Comparison of ENCODE assay signal across 8 cellular contexts in genomic region chr1:205484985-205485967, GRCh38. TPM values are rescaled to one million over a fixed set of nuclear protein-coding genes. Genes with fewer than 3 reads are reported as not detected.
DNase-seq lines count a peak whose midpoint lies in the region; ATAC-seq lines count a peak whose summit lies in the region.

No MANE protein-coding gene starts in this region.

- DNase-seq in DMS114 treated with DMSO at 0.1 percent for 48 hours (lab: John Stamatoyannopoulos, UW; ENCODE audit: unreplicated experiment) (peak; percentile 72), NCI-H446 treated with DMSO at 0.1 percent for 48 hours (lab: John Stamatoyannopoulos, UW) (peak; percentile 41), cerebellar cortex (ENCODE audit: low spot score) (peak; percentile 90), left lobe of liver (ENCODE audit: low spot score) (peak; percentile 70)
- DNase-seq in activated CD4-positive, CD25-positive, alpha-beta regulatory T cell treated with anti-CD3 and anti-CD28 coated beads, Interleukin-2, amount 50 U/mL, for 72 hours = peak; percentile 67
- peak; percentile 45 to 53 for DNase-seq in stimulated activated CD4-positive, alpha-beta T cell treated with anti-CD3 and anti-CD28 coated beads, Interleukin-4, amount 100 ng/mL, for 4 hours

- peak; percentile 50 for ATAC-seq in HG03045 (IDR thresholded peaks at IDR 0.05; ENCODE audit: unreplicated experiment)
- ATAC-seq in left lobe of liver = peak; percentile 95
- ATAC-seq in GM21381 (IDR thresholded peaks at IDR 0.05; ENCODE audit: unreplicated experiment) = no peak

RNA-seq across cellular contexts. Expression of gene CDK18, which starts 19.2 kb away (rescaled TPM):
- 8.8 TPM for total RNA-seq in left lobe of liver

RNA-seq across cellular contexts. Expression of gene BLACAT1, which starts 29.4 kb away (rescaled TPM):
- total RNA-seq in left lobe of liver = 0.08 TPM
